In the genomic region with DNA sequence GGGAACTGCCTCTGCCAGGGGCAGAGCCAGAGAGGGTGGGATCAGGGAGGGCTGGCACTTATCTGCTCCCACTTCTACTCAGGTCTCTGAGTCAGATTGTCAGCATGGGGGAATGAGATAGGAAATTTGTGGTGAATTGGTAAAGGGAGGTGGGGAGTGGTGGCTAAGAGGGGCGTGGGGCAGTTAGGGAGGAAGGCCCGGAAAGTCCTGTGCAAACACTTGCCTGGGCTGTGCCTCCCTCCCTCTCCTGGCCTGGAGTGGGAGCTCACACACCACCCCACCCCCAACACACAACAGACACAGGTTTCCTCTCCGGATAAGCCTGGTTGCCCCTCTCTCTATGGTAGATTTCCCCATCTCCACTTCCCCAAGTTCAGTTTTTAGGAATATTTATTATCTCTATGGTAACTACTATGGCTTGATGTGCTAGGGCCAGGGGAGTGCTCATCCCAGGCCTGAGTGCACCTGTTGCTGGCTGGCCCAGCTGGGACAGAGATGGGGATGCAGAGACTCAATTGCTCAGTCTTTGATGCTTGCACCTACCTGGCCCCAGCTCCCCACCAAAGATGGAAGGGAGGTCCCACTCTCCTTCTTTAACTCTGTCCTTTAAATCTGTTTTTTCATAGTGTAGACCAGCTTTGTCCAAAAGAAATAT, we compare ENCODE assay signal across 20 cellular contexts. TPM values are rescaled to one million over a fixed set of nuclear protein-coding genes. Genes with fewer than 3 reads are reported as not detected.
DNase-seq lines count a peak whose midpoint lies in the region; ATAC-seq and TF ChIP-seq lines count a peak whose summit lies in the region.
"Had no signal": no experiment of that assay in that cellular context is flagged by ENCODE, and none has a peak within 500 bp of the region (broad histone marks: within the 10 kb centered on the region; RNA-seq: fewer than 3 reads in every experiment).

No MANE protein-coding gene starts in this region.

- no peak for TF ChIP-seq POLR2A in right lobe of liver (IDR thresholded peaks at IDR 0.05)

- H3K27me3 ChIP-seq in lower lobe of right lung (ENCODE audit: low read depth): peaks cover 23% of the 10 kb centered on the region
- no peaks in the 10 kb centered on the region for H3K27me3 ChIP-seq in right lobe of liver

- H3K4me1 ChIP-seq in HEK293 (ENCODE audit: control insufficient read depth, insufficient read depth, low read length): peaks cover 2% of the 10 kb centered on the region; the same call in 1 of the 2 replicates
- peaks cover 80% of the 10 kb centered on the region for H3K4me1 ChIP-seq in lower lobe of right lung
- peaks cover 0 to 14% (median 4%) of the 10 kb centered on the region in 4 donors for H3K4me1 ChIP-seq in right lobe of liver

- H3K27ac ChIP-seq in HEK293 (ENCODE audit: extremely low read depth, low read depth, low read length): no peak overlapping the region
- peak overlapping the region; percentile 20 for H3K27ac ChIP-seq in lower lobe of right lung
- H3K27ac ChIP-seq in right lobe of liver: no peak overlapping the region
- H3K27ac ChIP-seq: SJSA1 had no signal

- TF ChIP-seq CTCF in HEK293 (tag by site-specific recombination; IDR thresholded peaks at IDR 0.05) (no peak), lower lobe of right lung (IDR thresholded peaks at IDR 0.05) (no peak), right lobe of liver (IDR thresholded peaks at IDR 0.05) (no peak)

- peak; percentile 56 for DNase-seq in ACHN
- DNase-seq in dermis microvascular lymphatic vessel endothelial cell (ENCODE audit: low read depth in 2 of 2): peak; percentile 98
- no peak for DNase-seq in lower lobe of right lung
- DNase-seq in GM03348 (ENCODE audit: low spot score): no peak
- DNase-seq in right lobe of liver: no peak
- DNase-seq: activated CD4-positive, alpha-beta T cell treated with anti-CD3 and anti-CD28 coated beads for 36 hours; activated naive CD4-positive, alpha-beta T cell treated with anti-CD3 and anti-CD28 coated beads for 36 hours; CD8-positive, alpha-beta memory T cell; NCI-H1694; NCI-H446; stimulated activated naive CD4-positive, alpha-beta T cell treated with Interleukin-2 at 50 U/mL for 16 hours had no signal

- no peaks in the 10 kb centered on the region for H3K9me3 ChIP-seq in HEK293 (ENCODE audit: control insufficient read depth, insufficient read depth, low read depth, low read length)
- no peaks in the 10 kb centered on the region for H3K9me3 ChIP-seq in lower lobe of right lung
- H3K9me3 ChIP-seq in right lobe of liver: no peaks in the 10 kb centered on the region
- H3K9me3 ChIP-seq: SJSA1 had no signal

- H3K4me3 ChIP-seq in HEK293 (ENCODE audit: low read depth, low read length): no peak overlapping the region
- H3K4me3 ChIP-seq in lower lobe of right lung: peak overlapping the region; percentile 61
- no peak overlapping the region for H3K4me3 ChIP-seq in right lobe of liver
- H3K4me3 ChIP-seq: SJSA1 had no signal

- CTCF ChIA-PET in HEK293 (lab: Yijun Ruan, JAX): interaction anchor here (0.5 kb wide), 1 partner anchor 350 kb away, joined by 3 read pairs; no protein-coding TSS in a partner anchor

- H3K36me3 ChIP-seq in HEK293 (ENCODE audit: control insufficient read depth in 2 of 2, insufficient read depth in 1 of 2, low read length in 2 of 2) (no peaks in the 10 kb centered on the region), lower lobe of right lung (no peaks in the 10 kb centered on the region), right lobe of liver (no peaks in the 10 kb centered on the region)
- H3K36me3 ChIP-seq: SJSA1 had no signal

- in situ Hi-C loops in ACHN (cut with HindIII; ENCODE audit: low pct_ligation_motif_present, low pct_unique_long_range_greater_than_20kb, low sequenced_read_pairs): no loop called here

- 19% methylated on average over 3 of the region's 3 CpGs for WGBS in right lobe of liver (ENCODE audit: insufficient coverage, low coverage, low lambda C conversion rate, missing lambda C conversion rate)

- POLR2A ChIA-PET in HEK293 (lab: Yijun Ruan, JAX): interaction anchor here (0.5 kb wide), 1 partner anchor 34 kb away, joined by 6 read pairs; no protein-coding TSS in a partner anchor

- ATAC-seq in lower lobe of right lung (peak; percentile 31 to 48), GM18511 (IDR thresholded peaks at IDR 0.05; ENCODE audit: unreplicated experiment) (no peak), HG03520 (IDR thresholded peaks at IDR 0.05; ENCODE audit: unreplicated experiment) (no peak), right lobe of liver (no peak)
- ATAC-seq: activated CD4-positive, alpha-beta T cell treated with anti-CD3 and anti-CD28 coated beads for 36 hours; HCT116; left lobe of liver had no signal

- intact Hi-C loops in lower lobe of right lung (cut with DNase I): no loop called here
- intact Hi-C loops in right lobe of liver (cut with DNase I): loop anchor here in 1 of 2 donors (10.0 kb wide), 1 partner anchor 77 kb away; no protein-coding TSS in a partner anchor

TF ChIP-seq in HEK293, 187 proteins besides CTCF, POLR2A, EP300 and RAD21 (continues in another document):
- TF ChIP-seq BCL11B (tag by site-specific recombination; IDR thresholded peaks at IDR 0.05; ENCODE audit: low read depth): no peak
- no peak for TF ChIP-seq ZSCAN16 (tag by site-specific recombination; IDR thresholded peaks at IDR 0.05)
- TF ChIP-seq ZNF501 (tag by site-specific recombination; IDR thresholded peaks at IDR 0.05): no peak
- TF ChIP-seq SP7 (tag by site-specific recombination; IDR thresholded peaks at IDR 0.05): no peak
- TF ChIP-seq, protein P1, sequence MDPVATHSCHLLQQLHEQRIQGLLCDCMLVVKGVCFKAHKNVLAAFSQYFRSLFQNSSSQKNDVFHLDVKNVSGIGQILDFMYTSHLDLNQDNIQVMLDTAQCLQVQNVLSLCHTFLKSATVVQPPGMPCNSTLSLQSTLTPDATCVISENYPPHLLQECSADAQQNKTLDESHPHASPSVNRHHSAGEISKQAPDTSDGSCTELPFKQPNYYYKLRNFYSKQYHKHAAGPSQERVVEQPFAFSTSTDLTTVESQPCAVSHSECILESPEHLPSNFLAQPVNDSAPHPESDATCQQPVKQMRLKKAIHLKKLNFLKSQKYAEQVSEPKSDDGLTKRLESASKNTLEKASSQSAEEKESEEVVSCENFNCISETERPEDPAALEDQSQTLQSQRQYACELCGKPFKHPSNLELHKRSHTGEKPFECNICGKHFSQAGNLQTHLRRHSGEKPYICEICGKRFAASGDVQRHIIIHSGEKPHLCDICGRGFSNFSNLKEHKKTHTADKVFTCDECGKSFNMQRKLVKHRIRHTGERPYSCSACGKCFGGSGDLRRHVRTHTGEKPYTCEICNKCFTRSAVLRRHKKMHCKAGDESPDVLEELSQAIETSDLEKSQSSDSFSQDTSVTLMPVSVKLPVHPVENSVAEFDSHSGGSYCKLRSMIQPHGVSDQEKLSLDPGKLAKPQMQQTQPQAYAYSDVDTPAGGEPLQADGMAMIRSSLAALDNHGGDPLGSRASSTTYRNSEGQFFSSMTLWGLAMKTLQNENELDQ (tag by site-specific recombination; IDR thresholded peaks at IDR 0.05; ENCODE audit: low read depth): no peak
- no peak for TF ChIP-seq REPIN1 (tag by site-specific recombination; IDR thresholded peaks at IDR 0.05; ENCODE audit: low read depth)
- TF ChIP-seq WT1 (tag by site-specific recombination; IDR thresholded peaks at IDR 0.05): peak; percentile 96
- no peak for TF ChIP-seq ZNF514 (tag by site-specific recombination; IDR thresholded peaks at IDR 0.05)
- TF ChIP-seq ZBTB20 (tag by site-specific recombination; IDR thresholded peaks at IDR 0.05): no peak
- TF ChIP-seq SCRT2 (tag by site-specific recombination; IDR thresholded peaks at IDR 0.05): peak; percentile 90
- TF ChIP-seq ZNF112 (tag by site-specific recombination; IDR thresholded peaks at IDR 0.05): no peak
- TF ChIP-seq ZNF121 (tag by site-specific recombination; IDR thresholded peaks at IDR 0.05): no peak
- no peak for TF ChIP-seq ZNF274 (IDR thresholded peaks at IDR 0.05; ENCODE audit: low read length)
- no peak for TF ChIP-seq ZNF274 (tag by site-specific recombination; IDR thresholded peaks at IDR 0.05; ENCODE audit: borderline replicate concordance)
- no peak; the same call in 1 of the 2 replicates for TF ChIP-seq SP2 (tag by site-specific recombination; IDR thresholded peaks at IDR 0.05)
- TF ChIP-seq ZIC2 (tag by site-specific recombination; IDR thresholded peaks at IDR 0.05): no peak
- no peak for TF ChIP-seq ZNF37A (tag by site-specific recombination; IDR thresholded peaks at IDR 0.05)
- TF ChIP-seq ZNF561 (tag by site-specific recombination; IDR thresholded peaks at IDR 0.05; ENCODE audit: borderline replicate concordance): no peak
- no peak for TF ChIP-seq ZNF175 (tag by site-specific recombination; IDR thresholded peaks at IDR 0.05)
- peak; percentile 45; the same call in 1 of the 2 replicates for TF ChIP-seq ZFHX2 (tag by site-specific recombination; conservative IDR thresholded peaks at IDR 0.05)
- TF ChIP-seq, protein P2, sequence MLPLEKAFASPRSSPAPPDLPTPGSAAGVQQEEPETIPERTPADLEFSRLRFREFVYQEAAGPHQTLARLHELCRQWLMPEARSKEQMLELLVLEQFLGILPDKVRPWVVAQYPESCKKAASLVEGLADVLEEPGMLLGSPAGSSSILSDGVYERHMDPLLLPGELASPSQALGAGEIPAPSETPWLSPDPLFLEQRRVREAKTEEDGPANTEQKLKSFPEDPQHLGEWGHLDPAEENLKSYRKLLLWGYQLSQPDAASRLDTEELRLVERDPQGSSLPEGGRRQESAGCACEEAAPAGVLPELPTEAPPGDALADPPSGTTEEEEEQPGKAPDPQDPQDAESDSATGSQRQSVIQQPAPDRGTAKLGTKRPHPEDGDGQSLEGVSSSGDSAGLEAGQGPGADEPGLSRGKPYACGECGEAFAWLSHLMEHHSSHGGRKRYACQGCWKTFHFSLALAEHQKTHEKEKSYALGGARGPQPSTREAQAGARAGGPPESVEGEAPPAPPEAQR (tag by site-specific recombination; IDR thresholded peaks at IDR 0.05): no peak
- no peak for TF ChIP-seq ZNF174 (tag by site-specific recombination; IDR thresholded peaks at IDR 0.05)
- peak; percentile 79 for TF ChIP-seq SCRT1 (tag by site-specific recombination; IDR thresholded peaks at IDR 0.05; ENCODE audit: borderline replicate concordance)
- no peak for TF ChIP-seq ZNF555 (tag by site-specific recombination; conservative IDR thresholded peaks at IDR 0.05)
- no peak for TF ChIP-seq ZNF624 (tag by site-specific recombination; IDR thresholded peaks at IDR 0.05)

RNA-seq across cellular contexts. Expression of a gene that starts 2.7 kb away (rescaled TPM):
- total RNA-seq in dermis microvascular lymphatic vessel endothelial cell: 45.6 and 70.2 TPM in 2 replicates
- 42.0 TPM for total RNA-seq in lower lobe of right lung
- 10 to 100 TPM in 1 of 6 experiments, 1 to 10 TPM in 5; 3.0 to 12.4 (median 7.3) TPM for total RNA-seq in right lobe of liver

RNA-seq across cellular contexts. Expression of a gene that starts 53.8 kb away (rescaled TPM):
- total RNA-seq in dermis microvascular lymphatic vessel endothelial cell (29.7 and 34.3 TPM in 2 replicates), lower lobe of right lung (38.8 TPM), right lobe of liver (10 to 100 TPM; 16.3 to 32.0 (median 23.7) TPM)

RNA-seq across cellular contexts. Expression of a gene that starts 59.0 kb away (rescaled TPM):
- not detected in 2 replicates for total RNA-seq in dermis microvascular lymphatic vessel endothelial cell
- total RNA-seq in lower lobe of right lung: 3.7 TPM
- under 1 TPM; 0.09 to 0.92 (median 0.27) TPM for total RNA-seq in right lobe of liver
- total RNA-seq: activated CD4-positive, alpha-beta T cell treated with anti-CD3 and anti-CD28 coated beads for 36 hours; activated naive CD4-positive, alpha-beta T cell treated with anti-CD3 and anti-CD28 coated beads for 36 hours; CD8-positive, alpha-beta memory T cell; M059J; progenitor cell of endocrine pancreas; SJSA1; T-helper 2 cell treated with Interferon-gamma antibody and Interleukin-4, amounts not matched to agents 100 ng/mL and 5 ng/mL, for 36 hours had no signal

Comparison
In these comparisons a context has a peak if more than half of its experiments do, and no peak if none do; other contexts are left out.
1. DNase-seq: peak in ACHN (single experiment) and dermis microvascular lymphatic vessel endothelial cell (2 of 2); none in lower lobe of right lung (single experiment), GM03348 (single experiment) and right lobe of liver (0 of 3).
2. ATAC-seq: peak in lower lobe of right lung (2 of 2); none in GM18511 (single experiment), HG03520 (single experiment) and right lobe of liver (0 of 4).